ENCODE assay signal across 8 cellular contexts in genomic region chr14:75229923-75230792, GRCh38. TPM values are rescaled to one million over a fixed set of nuclear protein-coding genes. Genes with fewer than 3 reads are reported as not detected.
DNase-seq lines count a peak whose midpoint lies in the region; ATAC-seq, FAIRE-seq and TF ChIP-seq lines count a peak whose summit lies in the region.

No MANE protein-coding gene starts in this region.

- H2AFZ ChIP-seq in KMS-11 (ENCODE audit: low read depth) = peak overlapping the region; percentile 49; the same call in 1 of the 2 replicates

- peak overlapping the region; percentile 41 for H3K4me2 ChIP-seq in KMS-11

- WGBS in endodermal cell (ENCODE audit: insufficient coverage in 1 of 2, insufficient read length in 1 of 2), 2 experiments = 77 to 78% methylated on average over 4 to 6 of the region's 6 CpGs
- WGBS in pancreas, 2 donors = 48 to 54% methylated on average over 6 of the region's 6 CpGs

- H3K4me3 ChIP-seq in KMS-11 (IDR thresholded peaks at IDR 0.05; ENCODE audit: insufficient read depth, low read depth, low read length) = no peak overlapping the region
- no peak overlapping the region for H3K4me3 ChIP-seq in endodermal cell (ENCODE audit: low read length)
- no peak overlapping the region for H3K4me3 ChIP-seq in pancreas

- H3K36me3 ChIP-seq in KMS-11 (ENCODE audit: insufficient read depth) (no peaks in the 10 kb centered on the region), endodermal cell (ENCODE audit: control insufficient read depth, insufficient read depth, low read length) (no peaks in the 10 kb centered on the region), pancreas (no peaks in the 10 kb centered on the region)

- DNase-seq in AG08395 (ENCODE audit: low spot score) (peak; percentile 31), endodermal cell (peak; percentile 85), pancreas (peak in 2 of 6 donors; percentile 54 to 58), cortex of kidney (lab: John Stamatoyannopoulos, UW) (no peak), GM19238 (ENCODE audit: insufficient read length, low spot score) (no peak)
- DNase-seq in activated CD4-positive, alpha-beta T cell treated with anti-CD3 and anti-CD28 coated beads for 4 hours = peak; percentile 29 to 33

- no peak for FAIRE-seq in pancreas (lab: Jason Lieb, UNC)

- no peaks in the 10 kb centered on the region for H3K9me3 ChIP-seq in endodermal cell (ENCODE audit: control insufficient read depth, low read length)
- no peaks in the 10 kb centered on the region for H3K9me3 ChIP-seq in pancreas

- TF ChIP-seq CTCF in KMS-11 (conservative IDR thresholded peaks at IDR 0.05; ENCODE audit: low read depth, low read length) (peak; percentile 49), endodermal cell (conservative IDR thresholded peaks at IDR 0.05) (peak; percentile 59), pancreas (IDR thresholded peaks at IDR 0.05) (no peak)

- peak overlapping the region; percentile 31 for H3K27ac ChIP-seq in KMS-11
- no peak overlapping the region for H3K27ac ChIP-seq in endodermal cell (ENCODE audit: low read depth, low read length)
- H3K27ac ChIP-seq in pancreas = peak overlapping the region in 2 of 4 donors; percentile 36 to 42

- peaks cover 51% of the 10 kb centered on the region for H3K4me1 ChIP-seq in KMS-11 (ENCODE audit: low read depth, poor library complexity, severe bottlenecking)
- no peaks in the 10 kb centered on the region for H3K4me1 ChIP-seq in endodermal cell (ENCODE audit: control insufficient read depth, insufficient read depth, low read length)
- peaks cover 0 to 12% (median 9%) of the 10 kb centered on the region in 3 donors for H3K4me1 ChIP-seq in pancreas

- no peak overlapping the region for H3K4me3 Mint-ChIP-seq in endodermal cell

- peak overlapping the region; percentile 23 for H3K27ac Mint-ChIP-seq in endodermal cell

- H3K9ac ChIP-seq in KMS-11 (no peak overlapping the region), endodermal cell (ENCODE audit: extremely low read depth, low read length, poor library complexity, severe bottlenecking) (peak overlapping the region; percentile 7)

- H3K27me3 ChIP-seq in KMS-11 (ENCODE audit: insufficient read depth, low read depth) = no peaks in the 10 kb centered on the region
- H3K27me3 ChIP-seq in endodermal cell (ENCODE audit: control insufficient read depth, insufficient read depth, low read length, poor library complexity, severe bottlenecking) = no peaks in the 10 kb centered on the region
- no peaks in the 10 kb centered on the region for H3K27me3 ChIP-seq in pancreas

- H4K20me1 ChIP-seq in KMS-11 (ENCODE audit: insufficient read depth) = no peaks in the 10 kb centered on the region

- H3K27me3 Mint-ChIP-seq in endodermal cell (ENCODE audit: insufficient read depth) = peaks cover 16% of the 10 kb centered on the region

- peaks cover 50% of the 10 kb centered on the region for H3K4me1 Mint-ChIP-seq in endodermal cell

- intact Hi-C loops in pancreas (cut with DNase I) = no loop called here

- ATAC-seq in GM18867 (IDR thresholded peaks at IDR 0.05; ENCODE audit: unreplicated experiment) = peak; percentile 51
- peak; percentile 66 to 80 (median 76) for ATAC-seq in pancreas

- H3K79me2 ChIP-seq in KMS-11 (ENCODE audit: insufficient read depth, low read depth) = no peaks in the 10 kb centered on the region

- no peaks in the 10 kb centered on the region for H3K9me3 Mint-ChIP-seq in endodermal cell

- no peaks in the 10 kb centered on the region for H3K36me3 Mint-ChIP-seq in endodermal cell (ENCODE audit: low read depth)

RNA-seq across cellular contexts. Expression of gene FOS, which starts 48.5 kb away (rescaled TPM):
- total RNA-seq in endodermal cell (10 to 100 TPM; 10.3 to 14.0 TPM), pancreas (100 to 1,000 TPM in 2 of 6 donors, 10 to 100 TPM in 4; 56.4 to 209 (median 81.4) TPM)
- polyA plus RNA-seq in endodermal cell (2013, experiment 1 of 2) = 7.9 TPM
- polyA plus RNA-seq in endodermal cell (2013, experiment 2 of 2) = 23.5 TPM
- 100 to 1,000 TPM; 103 to 303 TPM for polyA plus RNA-seq in pancreas

RNA-seq across cellular contexts. Expression of gene TMED10, which starts 53.7 kb away (rescaled TPM):
- total RNA-seq in endodermal cell (100 to 1,000 TPM; 264 to 267 TPM), pancreas (100 to 1,000 TPM; 230 to 377 (median 326) TPM)
- 134 TPM for polyA plus RNA-seq in endodermal cell (2013, experiment 1 of 2)
- polyA plus RNA-seq in endodermal cell (2013, experiment 2 of 2) = 118 TPM
- 100 to 1,000 TPM in 1 of 2 donors, 10 to 100 TPM in 1; 56.0 to 122 TPM for polyA plus RNA-seq in pancreas

Comparison
In these comparisons a context has a peak if more than half of its experiments do, and no peak if none do; other contexts are left out.
1. DNase-seq: peak in AG08395 (single experiment), activated CD4-positive, alpha-beta T cell treated with anti-CD3 and anti-CD28 coated beads for 4 hours (2 of 2) and endodermal cell (single experiment); none in cortex of kidney (single experiment) and GM19238 (single experiment).
2. CTCF ChIP-seq: peak in KMS-11 (single experiment) and endodermal cell (single experiment); none in pancreas (0 of 4).